8 cellular contexts compared by ENCODE assay signal in genomic region chr16:11914210-11914758, GRCh38. TPM values are rescaled to one million over a fixed set of nuclear protein-coding genes. Genes with fewer than 3 reads are reported as not detected.
A peak's percentile ranks its signal among the peaks of the same experiment; 100 is the strongest.
DNase-seq lines count a peak whose midpoint lies in the region; ATAC-seq, FAIRE-seq and TF ChIP-seq lines count a peak whose summit lies in the region.

No MANE protein-coding gene starts in this region.

- dilution Hi-C loops in keratinocyte (cut with MboI; ENCODE audit: extremely low pct_ligation_motif_present, low sequenced_read_pairs) = no loop called here

- H3K27ac ChIP-seq in keratinocyte (ENCODE audit: control insufficient read depth, insufficient read depth, low read length) (peak overlapping the region; percentile 89), temporal lobe (ENCODE audit: low read depth, low read length) (peak overlapping the region; percentile 5)

- peak overlapping the region; percentile 98 for H3K4me2 ChIP-seq in keratinocyte (ENCODE audit: control insufficient read depth, extremely low read depth, insufficient read depth, low read depth, low read length)

- H3K4me3 Mint-ChIP-seq in activated CD4-positive, alpha-beta T cell treated with anti-CD3 and anti-CD28 coated beads, Interleukin-2, amount 10 ng/mL, durations not matched to agents 24 days and 14 days = peak overlapping the region; percentile 95

- peaks cover 29% of the 10 kb centered on the region for H4K20me1 ChIP-seq in keratinocyte (ENCODE audit: control insufficient read depth, extremely low read depth, insufficient read depth, low read length)

- H3K4me1 ChIP-seq in keratinocyte (ENCODE audit: control insufficient read depth, extremely low read depth, insufficient read depth, low read length) = peaks cover 24% of the 10 kb centered on the region

- DNase-seq in activated CD4-positive, alpha-beta T cell treated with anti-CD3 and anti-CD28 coated beads, Interleukin-2, amount 10 ng/mL, durations not matched to agents 24 days and 14 days = peak; percentile 71
- DNase-seq in activated CD4-positive, alpha-beta T cell treated with anti-CD3 and anti-CD28 coated beads, Interleukin-2, amount 50 U/mL, for 48 hours = no peak
- no peak for DNase-seq in activated naive CD4-positive, alpha-beta T cell treated with anti-CD3 and anti-CD28 coated beads, Interleukin-2, amount 50 U/mL, for 72 hours (ENCODE audit: low spot score in 2 of 2)
- DNase-seq in keratinocyte (ENCODE audit: low read depth, low spot score) = no peak
- DNase-seq in NCI-H2107 (lab: John Stamatoyannopoulos, UW) = no peak
- DNase-seq in activated effector memory CD4-positive, alpha-beta T cell treated with Interleukin-2 at 50 U/mL for 16 hours = no peak

- peaks cover 44% of the 10 kb centered on the region for H3K4me1 Mint-ChIP-seq in activated CD4-positive, alpha-beta T cell treated with anti-CD3 and anti-CD28 coated beads, Interleukin-2, amount 10 ng/mL, durations not matched to agents 24 days and 14 days

- peak overlapping the region; percentile 81 for H2AFZ ChIP-seq in keratinocyte (ENCODE audit: control insufficient read depth, low read length)

- H3K36me3 ChIP-seq in keratinocyte (ENCODE audit: control insufficient read depth in 2 of 2, extremely low read depth in 1 of 2, insufficient read depth in 2 of 2, low read length in 2 of 2) = peaks cover 0 to 2% of the 10 kb centered on the region in 2 experiments

- H3K27ac Mint-ChIP-seq in activated CD4-positive, alpha-beta T cell treated with anti-CD3 and anti-CD28 coated beads, Interleukin-2, amount 10 ng/mL, durations not matched to agents 24 days and 14 days = peak overlapping the region; percentile 94
- peak overlapping the region; percentile 91 to 94 for H3K27ac Mint-ChIP-seq in activated naive CD4-positive, alpha-beta T cell treated with anti-CD3 and anti-CD28 coated beads, Interleukin-2, amount 50 U/mL, for 72 hours

- H3K9ac ChIP-seq in keratinocyte (ENCODE audit: control insufficient read depth, extremely low read depth, insufficient read depth, low read length) = peak overlapping the region; percentile 87

- peaks cover 31% of the 10 kb centered on the region for H3K36me3 Mint-ChIP-seq in activated CD4-positive, alpha-beta T cell treated with anti-CD3 and anti-CD28 coated beads, Interleukin-2, amount 10 ng/mL, durations not matched to agents 24 days and 14 days (ENCODE audit: low read depth)
- peaks cover 21 to 30% of the 10 kb centered on the region in 2 donors for H3K36me3 Mint-ChIP-seq in activated naive CD4-positive, alpha-beta T cell treated with anti-CD3 and anti-CD28 coated beads, Interleukin-2, amount 50 U/mL, for 72 hours

- no peaks in the 10 kb centered on the region for H3K9me1 ChIP-seq in keratinocyte (ENCODE audit: control insufficient read depth, extremely low read depth, insufficient read depth, low read length)

- intact Hi-C loops in activated CD4-positive, alpha-beta T cell treated with anti-CD3 and anti-CD28 coated beads, Interleukin-2, amount 10 ng/mL, durations not matched to agents 24 days and 14 days (cut with micrococcal nuclease) = loop anchor here (10.0 kb wide), 3 partner anchors 151 to 1169 kb away; partner anchors contain the start of genes LITAF and NUBP1

- H3K9me3 Mint-ChIP-seq in activated CD4-positive, alpha-beta T cell treated with anti-CD3 and anti-CD28 coated beads, Interleukin-2, amount 10 ng/mL, durations not matched to agents 24 days and 14 days = no peaks in the 10 kb centered on the region
- no peaks in the 10 kb centered on the region for H3K9me3 Mint-ChIP-seq in activated naive CD4-positive, alpha-beta T cell treated with anti-CD3 and anti-CD28 coated beads, Interleukin-2, amount 50 U/mL, for 72 hours

- peaks cover 4% of the 10 kb centered on the region for H3K27me3 Mint-ChIP-seq in activated CD4-positive, alpha-beta T cell treated with anti-CD3 and anti-CD28 coated beads, Interleukin-2, amount 10 ng/mL, durations not matched to agents 24 days and 14 days

- H3K79me2 ChIP-seq in keratinocyte (ENCODE audit: control insufficient read depth, insufficient read depth, low read length) = peaks cover 63% of the 10 kb centered on the region

- no peaks in the 10 kb centered on the region for H3K27me3 ChIP-seq in keratinocyte (ENCODE audit: control insufficient read depth, extremely low read depth, insufficient read depth, low read length)

- no peaks in the 10 kb centered on the region for H3K9me3 ChIP-seq in keratinocyte (ENCODE audit: control insufficient read depth, low read depth, low read length)

- no peak for TF ChIP-seq CTCF in keratinocyte (optimal IDR thresholded peaks at IDR 0.05 in 1 of 3, IDR thresholded peaks at IDR 0.05 in 1 of 3, conservative IDR thresholded peaks at IDR 0.05 in 1 of 3; ENCODE audit: extremely low read depth in 1 of 3, insufficient read depth in 2 of 3, low read length in 3 of 3)

- ATAC-seq in activated naive CD4-positive, alpha-beta T cell treated with anti-CD3 and anti-CD28 coated beads, Interleukin-2, amount 50 U/mL, for 72 hours = no peak
- ATAC-seq in HG03378 (IDR thresholded peaks at IDR 0.05; ENCODE audit: unreplicated experiment) = no peak

- no peak for FAIRE-seq in keratinocyte (lab: Jason Lieb, UNC)

- H3K4me3 ChIP-seq in keratinocyte (ENCODE audit: control insufficient read depth in 2 of 3, extremely low read depth in 1 of 3, insufficient read depth in 2 of 3, low read depth in 1 of 3, low read length in 3 of 3) = peak overlapping the region; percentile 91 to 97 (median 92)

RNA-seq across cellular contexts. Expression of gene GSPT1, which starts 1.5 kb away (rescaled TPM):
- 212 and 224 TPM in 2 replicates for total RNA-seq in activated CD4-positive, alpha-beta T cell treated with anti-CD3 and anti-CD28 coated beads, Interleukin-2, amount 10 ng/mL, durations not matched to agents 24 days and 14 days
- 100 to 1,000 TPM; 154 to 181 TPM for total RNA-seq in activated naive CD4-positive, alpha-beta T cell treated with anti-CD3 and anti-CD28 coated beads, Interleukin-2, amount 50 U/mL, for 72 hours
- 94.4 to 163 TPM (median 118 TPM) in 3 replicates for polyA plus RNA-seq in keratinocyte
- polyA plus RNA-seq in keratinocyte (2011; ENCODE audit: low read depth) = 188 TPM
- 120 and 233 TPM in 2 replicates for polyA plus RNA-seq in keratinocyte (2011; cell fraction: cytosol; rRNA removed)
- polyA plus RNA-seq in keratinocyte (2011; cell fraction: nucleus; rRNA removed) = 111 and 139 TPM in 2 replicates
- 110 and 128 TPM in 2 replicates for polyA plus RNA-seq in keratinocyte (2012; ENCODE audit: low replicate concordance)
- polyA minus RNA-seq in keratinocyte = 28.5 to 139 TPM (median 74.4 TPM) in 3 replicates
- polyA minus RNA-seq in keratinocyte (2011; cell fraction: cytosol; rRNA and poly(A)+ RNA removed) = 93.8 TPM
- polyA minus RNA-seq in keratinocyte (2011; cell fraction: nucleus; rRNA and poly(A)+ RNA removed) = 56.8 and 94.7 TPM in 2 replicates
- total RNA-seq in temporal lobe = 58.5 TPM

RNA-seq across cellular contexts. Expression of gene NPIPB2, which starts 27.6 kb away (rescaled TPM):
- 10.7 and 17.3 TPM in 2 replicates for total RNA-seq in activated CD4-positive, alpha-beta T cell treated with anti-CD3 and anti-CD28 coated beads, Interleukin-2, amount 10 ng/mL, durations not matched to agents 24 days and 14 days
- 10 to 100 TPM; 16.5 to 24.5 TPM for total RNA-seq in activated naive CD4-positive, alpha-beta T cell treated with anti-CD3 and anti-CD28 coated beads, Interleukin-2, amount 50 U/mL, for 72 hours
- polyA plus RNA-seq in keratinocyte = 3.6 to 5.5 TPM (median 5.0 TPM) in 3 replicates
- 7.2 TPM for polyA plus RNA-seq in keratinocyte (2011; ENCODE audit: low read depth)
- 1.3 and 1.7 TPM in 2 replicates for polyA plus RNA-seq in keratinocyte (2011; cell fraction: cytosol; rRNA removed)
- 42.5 and 50.0 TPM in 2 replicates for polyA plus RNA-seq in keratinocyte (2011; cell fraction: nucleus; rRNA removed)
- polyA plus RNA-seq in keratinocyte (2012; ENCODE audit: low replicate concordance) = 2.3 and 7.9 TPM in 2 replicates
- polyA minus RNA-seq in keratinocyte = 1.1 to 29.3 TPM (median 18.8 TPM) in 3 replicates
- polyA minus RNA-seq in keratinocyte (2011; cell fraction: cytosol; rRNA and poly(A)+ RNA removed) = not detected
- polyA minus RNA-seq in keratinocyte (2011; cell fraction: nucleus; rRNA and poly(A)+ RNA removed) = 7.1 and 20.6 TPM in 2 replicates
- total RNA-seq in temporal lobe = 3.9 TPM

RNA-seq across cellular contexts. Expression of gene TNFRSF17, which starts 50.7 kb away (rescaled TPM):
- total RNA-seq in activated CD4-positive, alpha-beta T cell treated with anti-CD3 and anti-CD28 coated beads, Interleukin-2, amount 10 ng/mL, durations not matched to agents 24 days and 14 days = not detected in 2 replicates
- total RNA-seq in activated naive CD4-positive, alpha-beta T cell treated with anti-CD3 and anti-CD28 coated beads, Interleukin-2, amount 50 U/mL, for 72 hours = not detected
- 0.13 TPM in 1 of 3 replicates, not detected in the others for polyA plus RNA-seq in keratinocyte
- polyA plus RNA-seq in keratinocyte (2011; ENCODE audit: low read depth) = not detected
- not detected in 2 replicates for polyA plus RNA-seq in keratinocyte (2011; cell fraction: cytosol; rRNA removed)
- not detected in 2 replicates for polyA plus RNA-seq in keratinocyte (2011; cell fraction: nucleus; rRNA removed)
- polyA plus RNA-seq in keratinocyte (2012; ENCODE audit: low replicate concordance) = not detected in 2 replicates
- not detected in 3 replicates for polyA minus RNA-seq in keratinocyte
- not detected for polyA minus RNA-seq in keratinocyte (2011; cell fraction: cytosol; rRNA and poly(A)+ RNA removed)
- polyA minus RNA-seq in keratinocyte (2011; cell fraction: nucleus; rRNA and poly(A)+ RNA removed) = not detected in 2 replicates
- total RNA-seq in temporal lobe = not detected
